ENCODE assay signal across 29 cellular contexts in genomic region chr7:132503415-132503814, GRCh38.
DNase-seq lines count a peak whose midpoint lies in the region; ATAC-seq and TF ChIP-seq lines count a peak whose summit lies in the region.
"Had no signal": no experiment of that assay in that cellular context is flagged by ENCODE, and none has a peak within 500 bp of the region (broad histone marks: within the 10 kb centered on the region; RNA-seq: fewer than 3 reads in every experiment).

No MANE protein-coding gene starts in this region.

- H3K27me3 ChIP-seq in MM.1S (replicated peaks; ENCODE audit: insufficient read depth, low read length) (no peaks in the 10 kb centered on the region), endodermal cell (ENCODE audit: control insufficient read depth, insufficient read depth, low read length, poor library complexity, severe bottlenecking) (no peaks in the 10 kb centered on the region)
- H3K27me3 ChIP-seq: colonic mucosa, MG63 had no signal

- H3K4me1 ChIP-seq in MM.1S (ENCODE audit: low read length): no peaks in the 10 kb centered on the region
- H3K4me1 ChIP-seq in endodermal cell (ENCODE audit: control insufficient read depth, insufficient read depth, low read length): no peaks in the 10 kb centered on the region
- H3K4me1 ChIP-seq: colonic mucosa had no signal

- H3K9me3 ChIP-seq in MM.1S (replicated peaks; ENCODE audit: insufficient read depth, low read length): no peaks in the 10 kb centered on the region
- no peaks in the 10 kb centered on the region for H3K9me3 ChIP-seq in endodermal cell (ENCODE audit: control insufficient read depth, low read length)
- H3K9me3 ChIP-seq: colonic mucosa, MG63 had no signal

- no peaks in the 10 kb centered on the region for H3F3A ChIP-seq in MM.1S (ENCODE audit: insufficient read depth, low read length)

- peak; percentile 56 for ATAC-seq in stimulated activated naive CD8-positive, alpha-beta T cell treated with anti-CD3 and anti-CD28 coated beads, Interleukin-15, amount 100 ng/mL, for 72 hours
- ATAC-seq in stimulated activated naive CD8-positive, alpha-beta T cell treated with anti-CD3 and anti-CD28 coated beads, Interleukin-15, Interleukin-2, amounts not matched to agents 100 U/mL and 50 U/mL, for 24 hours: no peak
- no peak for ATAC-seq in HG02981 (IDR thresholded peaks at IDR 0.05; ENCODE audit: unreplicated experiment)
- ATAC-seq: Panc1 had no signal

- H4K20me1 ChIP-seq in MM.1S (ENCODE audit: insufficient read depth, low read length): no peaks in the 10 kb centered on the region

- no peak overlapping the region for H3K4me2 ChIP-seq in MM.1S (ENCODE audit: low read depth, low read length)

- H3K9me2 ChIP-seq in MM.1S (replicated peaks; ENCODE audit: insufficient read depth, low read length): no peaks in the 10 kb centered on the region

- H3K27ac ChIP-seq in MM.1S (ENCODE audit: low read length) (no peak overlapping the region), endodermal cell (ENCODE audit: low read depth, low read length) (no peak overlapping the region)
- H3K27ac ChIP-seq: colonic mucosa, GM23248 had no signal

- no peak overlapping the region for H2AFZ ChIP-seq in MM.1S (ENCODE audit: low read length)
- H2AFZ ChIP-seq: GM23248 had no signal

- no peak overlapping the region for H3K4me3 ChIP-seq in MM.1S (ENCODE audit: low read length)
- H3K4me3 ChIP-seq in endodermal cell (ENCODE audit: low read length): no peak overlapping the region
- H3K4me3 ChIP-seq: colonic mucosa, GM23248, MG63 had no signal

- H3K4me3 Mint-ChIP-seq in stimulated activated naive CD8-positive, alpha-beta T cell treated with anti-CD3 and anti-CD28 coated beads, Interleukin-15, amount 100 ng/mL, for 72 hours: no peak overlapping the region
- no peak overlapping the region for H3K4me3 Mint-ChIP-seq in endodermal cell
- H3K4me3 Mint-ChIP-seq: activated naive CD8-positive, alpha-beta T cell treated with anti-CD3 and anti-CD28 coated beads for 36 hours; CD4-positive, alpha-beta memory T cell; nephron; type B pancreatic cell had no signal

- H3K36me3 ChIP-seq in MM.1S (replicated peaks; ENCODE audit: insufficient read depth, low read length): no peaks in the 10 kb centered on the region
- peaks cover 14% of the 10 kb centered on the region for H3K36me3 ChIP-seq in endodermal cell (ENCODE audit: control insufficient read depth, insufficient read depth, low read length)
- H3K36me3 ChIP-seq: colonic mucosa, MG63 had no signal

- no peak for DNase-seq in stimulated activated naive CD8-positive, alpha-beta T cell treated with anti-CD3 and anti-CD28 coated beads, Interleukin-15, amount 100 ng/mL, for 72 hours
- DNase-seq in stimulated activated naive CD8-positive, alpha-beta T cell treated with anti-CD3 and anti-CD28 coated beads, Interleukin-15, Interleukin-2, amounts not matched to agents 100 U/mL and 50 U/mL, for 24 hours: no peak
- no peak for DNase-seq in MM.1S
- peak; percentile 74 for DNase-seq in endodermal cell
- DNase-seq in GM03348 (ENCODE audit: low spot score): no peak
- no peak for DNase-seq in cardiac septum (ENCODE audit: low spot score)
- DNase-seq in stimulated activated naive CD4-positive, alpha-beta T cell (lab: John Stamatoyannopoulos, UW): no peak
- DNase-seq: activated CD4-positive, alpha-beta T cell treated with anti-CD3 and anti-CD28 coated beads for 4 hours; activated gamma-delta T cell; activated naive CD8-positive, alpha-beta T cell treated with anti-CD3 and anti-CD28 coated beads for 36 hours; activated T-cell treated with anti-CD3 and anti-CD28 coated beads, Interleukin-2, amount 50 U/mL, for 1 hour; CD4-positive, alpha-beta memory T cell; colonic mucosa; effector CD8-positive, alpha-beta T cell; GM23248; hypothalamus; KBM-7; MG63; NCI-H1436 treated with DMSO at 0.1 percent for 48 hours; NCI-H2081 treated with DMSO at 0.1 percent for 48 hours; NCI-H226; NCI-H526 treated with DMSO at 0.1 percent for 48 hours; SHP77 treated with DMSO at 0.1 percent for 48 hours; stimulated activated CD4-positive, alpha-beta T cell treated with anti-CD3 and anti-CD28 coated beads, Interleukin-15, amount 100 ng/mL, for 24 hours; stimulated activated CD4-positive, alpha-beta T cell treated with anti-CD3 and anti-CD28 coated beads, Interleukin-4, amount 100 ng/mL, for 4 hours had no signal

- H3K4me1 Mint-ChIP-seq in stimulated activated naive CD8-positive, alpha-beta T cell treated with anti-CD3 and anti-CD28 coated beads, Interleukin-15, amount 100 ng/mL, for 72 hours: peaks cover 3% of the 10 kb centered on the region
- peaks cover 10% of the 10 kb centered on the region for H3K4me1 Mint-ChIP-seq in endodermal cell
- H3K4me1 Mint-ChIP-seq: activated naive CD8-positive, alpha-beta T cell treated with anti-CD3 and anti-CD28 coated beads for 36 hours had no signal

- H3K27me3 Mint-ChIP-seq in stimulated activated naive CD8-positive, alpha-beta T cell treated with anti-CD3 and anti-CD28 coated beads, Interleukin-15, amount 100 ng/mL, for 72 hours: no peaks in the 10 kb centered on the region
- peaks cover 3% of the 10 kb centered on the region for H3K27me3 Mint-ChIP-seq in endodermal cell (ENCODE audit: insufficient read depth)
- H3K27me3 Mint-ChIP-seq: activated naive CD8-positive, alpha-beta T cell treated with anti-CD3 and anti-CD28 coated beads for 36 hours; CD4-positive, alpha-beta memory T cell had no signal

- H3K79me2 ChIP-seq in MM.1S (ENCODE audit: low read length): no peaks in the 10 kb centered on the region

- intact Hi-C loops in cardiac septum (cut with DNase I): loop anchor here (5.0 kb wide), 2 partner anchors 111 to 186 kb away; no protein-coding TSS in a partner anchor

- H3K9me3 Mint-ChIP-seq in stimulated activated naive CD8-positive, alpha-beta T cell treated with anti-CD3 and anti-CD28 coated beads, Interleukin-15, amount 100 ng/mL, for 72 hours: no peaks in the 10 kb centered on the region
- H3K9me3 Mint-ChIP-seq in endodermal cell: no peaks in the 10 kb centered on the region
- H3K9me3 Mint-ChIP-seq: activated naive CD8-positive, alpha-beta T cell treated with anti-CD3 and anti-CD28 coated beads for 36 hours; nephron; type B pancreatic cell had no signal

- no peak overlapping the region for H3K27ac Mint-ChIP-seq in stimulated activated naive CD8-positive, alpha-beta T cell treated with anti-CD3 and anti-CD28 coated beads, Interleukin-15, amount 100 ng/mL, for 72 hours
- no peak overlapping the region for H3K27ac Mint-ChIP-seq in endodermal cell
- H3K27ac Mint-ChIP-seq: activated naive CD8-positive, alpha-beta T cell treated with anti-CD3 and anti-CD28 coated beads for 36 hours; CD4-positive, alpha-beta memory T cell; nephron; type B pancreatic cell had no signal

- TF ChIP-seq CTCF in MM.1S (IDR thresholded peaks at IDR 0.05; ENCODE audit: low read length): peak; percentile 8; the same call in 1 of the 2 replicates
- peak; percentile 75 for TF ChIP-seq CTCF in endodermal cell (conservative IDR thresholded peaks at IDR 0.05)

- no peak overlapping the region for H3K9ac ChIP-seq in MM.1S (ENCODE audit: low read length)
- H3K9ac ChIP-seq in endodermal cell (ENCODE audit: extremely low read depth, low read length, poor library complexity, severe bottlenecking): no peak overlapping the region
- H3K9ac ChIP-seq: GM23248 had no signal

- H3K36me3 Mint-ChIP-seq in endodermal cell (ENCODE audit: low read depth): peaks cover 36% of the 10 kb centered on the region
- H3K36me3 Mint-ChIP-seq: activated naive CD8-positive, alpha-beta T cell treated with anti-CD3 and anti-CD28 coated beads for 36 hours; CD4-positive, alpha-beta memory T cell; type B pancreatic cell had no signal
